31 cellular contexts compared by ENCODE assay signal in genomic region chr3:106929081-106929480, GRCh38.
"Had no signal": no experiment of that assay in that cellular context is flagged by ENCODE, and none has a peak within 500 bp of the region (broad histone marks: within the 10 kb centered on the region; RNA-seq: fewer than 3 reads in every experiment).

No MANE protein-coding gene starts in this region.

- H3K4me3 Mint-ChIP-seq: natural killer cell; nephron; neural progenitor cell; stimulated activated memory B cell treated with anti-CD40 and anti-IgM and Interleukin-4, amounts not matched to agents 10 μg/mL and 1 μg/mL and 100 μg/mL, for 72 hours; stimulated activated naive CD8-positive, alpha-beta T cell treated with anti-CD3 and anti-CD28 coated beads, Interleukin-15, amount 100 ng/mL, for 72 hours; type B pancreatic cell had no signal

- H3K36me3 Mint-ChIP-seq: natural killer cell; neural progenitor cell; stimulated activated memory B cell treated with anti-CD40 and anti-IgM and Interleukin-4, amounts not matched to agents 10 μg/mL and 1 μg/mL and 100 μg/mL, for 72 hours; type B pancreatic cell had no signal

- H3K27ac Mint-ChIP-seq: natural killer cell; nephron; neural progenitor cell; progenitor cell of endocrine pancreas; stimulated activated memory B cell treated with anti-CD40 and anti-IgM and Interleukin-4, amounts not matched to agents 10 μg/mL and 1 μg/mL and 100 μg/mL, for 72 hours; stimulated activated naive CD8-positive, alpha-beta T cell treated with anti-CD3 and anti-CD28 coated beads, Interleukin-15, amount 100 ng/mL, for 72 hours; type B pancreatic cell had no signal

- H3K27ac ChIP-seq: neural progenitor cell, ovary, parathyroid adenoma, psoas muscle, skin epidermis, spleen, suprapubic skin, testis, tibial artery, transverse colon, upper lobe of right lung, uterus had no signal

- H3K79me2 ChIP-seq: parathyroid adenoma had no signal

- H3K4me3 ChIP-seq: neural progenitor cell, ovary, psoas muscle, skin epidermis, smooth muscle cell, spleen, suprapubic skin, testis, tibial artery, transverse colon, upper lobe of right lung, uterus had no signal

- H3K4me1 ChIP-seq: neural progenitor cell, parathyroid adenoma, psoas muscle, spleen, suprapubic skin, testis, tibial artery, transverse colon, upper lobe of right lung, uterus had no signal

- H2AFZ ChIP-seq: neural progenitor cell, parathyroid adenoma had no signal

- H3K27me3 Mint-ChIP-seq: progenitor cell of endocrine pancreas; stimulated activated memory B cell treated with anti-CD40 and anti-IgM and Interleukin-4, amounts not matched to agents 10 μg/mL and 1 μg/mL and 100 μg/mL, for 72 hours; stimulated activated naive CD8-positive, alpha-beta T cell treated with anti-CD3 and anti-CD28 coated beads, Interleukin-15, amount 100 ng/mL, for 72 hours; type B pancreatic cell had no signal

- DNase-seq: natural killer cell; occipital lobe; ovary; posterior cingulate gyrus; psoas muscle; right cardiac atrium; spleen; stimulated activated CD4-positive, alpha-beta T cell treated with anti-CD3 and anti-CD28 coated beads, Interleukin-12 subunit alpha, Interleukin-12 subunit beta, amount 100 ng/mL, for 4 hours; stimulated activated CD4-positive, alpha-beta T cell treated with anti-CD3 and anti-CD28 coated beads, Interleukin-1b, Interleukin-23, amount 100 ng/mL, for 48 hours; stimulated activated CD4-positive, alpha-beta T cell treated with anti-CD3 and anti-CD28 coated beads, Interleukin-4, amount 100 ng/mL, for 1 hour; stimulated activated CD4-positive, alpha-beta T cell treated with anti-CD3 and anti-CD28 coated beads, Interleukin-4, amount 100 ng/mL, for 4 hours; stimulated activated CD8-positive, alpha-beta memory T cell treated with anti-CD3 and anti-CD28 coated beads, Interleukin-4, amount 100 ng/mL, for 48 hours; stimulated activated naive CD4-positive, alpha-beta T cell; stimulated activated naive CD8-positive, alpha-beta T cell treated with anti-CD3 and anti-CD28 coated beads, Interleukin-15, amount 100 ng/mL, for 72 hours; stimulated activated naive CD8-positive, alpha-beta T cell treated with anti-CD3 and anti-CD28 coated beads, Interleukin-15, Interleukin-2, amounts not matched to agents 100 U/mL and 50 U/mL, for 24 hours; substantia nigra; testis; tibial artery; transverse colon; upper lobe of right lung; uterus had no signal

- H3K9me3 ChIP-seq: ovary, psoas muscle, testis, tibial artery, transverse colon, upper lobe of right lung, uterus had no signal

- H3K4me1 Mint-ChIP-seq: natural killer cell; nephron; stimulated activated memory B cell treated with anti-CD40 and anti-IgM and Interleukin-4, amounts not matched to agents 10 μg/mL and 1 μg/mL and 100 μg/mL, for 72 hours; stimulated activated naive CD8-positive, alpha-beta T cell treated with anti-CD3 and anti-CD28 coated beads, Interleukin-15, amount 100 ng/mL, for 72 hours had no signal

- H3K4me2 ChIP-seq: neural progenitor cell, smooth muscle cell had no signal

- H3K27me3 ChIP-seq: neural progenitor cell, ovary, spleen, suprapubic skin, testis, tibial artery, transverse colon, upper lobe of right lung, uterus had no signal

- H3K9ac ChIP-seq: neural progenitor cell, parathyroid adenoma had no signal

- H3K9me3 Mint-ChIP-seq: stimulated activated memory B cell treated with anti-CD40 and anti-IgM and Interleukin-4, amounts not matched to agents 10 μg/mL and 1 μg/mL and 100 μg/mL, for 72 hours; stimulated activated naive CD8-positive, alpha-beta T cell treated with anti-CD3 and anti-CD28 coated beads, Interleukin-15, amount 100 ng/mL, for 72 hours; type B pancreatic cell had no signal

- H3K36me3 ChIP-seq: neural progenitor cell, ovary, spleen, suprapubic skin, tibial artery, transverse colon, upper lobe of right lung, uterus had no signal

- ATAC-seq: natural killer cell; psoas muscle; right cardiac atrium; sciatic nerve; stimulated activated memory B cell treated with anti-CD40 and anti-IgM and Interleukin-4, amounts not matched to agents 10 μg/mL and 1 μg/mL and 100 μg/mL, for 72 hours; stimulated activated naive CD8-positive, alpha-beta T cell treated with anti-CD3 and anti-CD28 coated beads, Interleukin-15, amount 100 ng/mL, for 72 hours; stimulated activated naive CD8-positive, alpha-beta T cell treated with anti-CD3 and anti-CD28 coated beads, Interleukin-15, Interleukin-2, amounts not matched to agents 100 U/mL and 50 U/mL, for 24 hours; upper lobe of right lung had no signal
